ENCODE assay signal across 8 cellular contexts in the genomic region with DNA sequence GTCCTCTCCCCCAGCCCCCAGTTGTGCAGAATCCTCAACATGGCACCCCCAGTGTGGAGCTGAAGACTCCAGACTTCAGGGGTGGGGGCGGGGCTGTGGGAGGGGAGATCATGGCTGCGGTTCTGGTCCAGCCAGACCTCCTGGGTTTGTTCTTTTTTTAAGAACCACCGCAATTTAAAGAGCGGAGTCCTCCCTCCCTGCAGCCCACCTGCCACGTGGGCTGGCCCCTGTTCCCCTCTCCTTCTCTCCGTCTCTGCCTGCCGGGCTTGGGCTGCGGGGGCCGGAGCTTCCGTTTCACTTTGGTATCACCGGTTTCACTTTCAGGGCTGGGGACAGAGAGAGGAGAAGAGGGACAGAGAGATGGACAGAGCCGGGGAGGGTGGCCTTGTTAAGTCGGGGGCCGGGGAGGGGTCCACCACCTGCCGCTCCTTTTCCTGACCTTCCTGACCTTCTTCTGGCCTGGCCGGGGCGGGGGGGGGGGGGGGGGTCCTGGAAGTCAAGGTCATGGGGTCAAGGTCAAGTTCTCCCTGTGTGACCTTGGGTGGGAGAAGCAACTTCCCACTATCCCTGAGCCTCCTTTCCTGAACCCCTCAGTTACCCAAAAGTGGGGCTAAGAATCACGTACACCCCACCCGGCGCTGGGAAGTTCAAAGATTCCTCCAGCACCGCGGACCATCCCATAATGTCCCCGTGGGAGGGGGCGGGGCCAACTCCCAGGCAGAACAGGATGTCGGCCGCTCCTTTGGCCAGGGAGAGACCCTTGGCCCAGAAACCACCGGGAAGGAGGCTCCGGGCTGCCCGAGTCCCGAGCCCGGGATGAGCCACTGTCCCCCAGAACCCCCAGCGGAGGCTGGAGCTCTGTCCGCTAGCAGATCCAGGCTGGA. TPM values are rescaled to one million over a fixed set of nuclear protein-coding genes. Genes with fewer than 3 reads are reported as not detected.
DNase-seq lines count a peak whose midpoint lies in the region; ATAC-seq and TF ChIP-seq lines count a peak whose summit lies in the region.

No MANE protein-coding gene starts in this region.

- intact Hi-C loops in ascending aorta (cut with DNase I) = no loop called here

- no peaks in the 10 kb centered on the region for H3K36me3 ChIP-seq in ascending aorta

- TF ChIP-seq POLR2A in GM10847 (IDR thresholded peaks at IDR 0.05; ENCODE audit: extremely low read depth, insufficient read length) = peak; percentile 45

- peak overlapping the region; percentile 68 to 69 for H3K4me3 ChIP-seq in ascending aorta

- TF ChIP-seq CTCF in ascending aorta (IDR thresholded peaks at IDR 0.05) = no peak

- H3K4me1 ChIP-seq in ascending aorta = peaks cover 0 to 9% of the 10 kb centered on the region in 2 donors

- no peaks in the 10 kb centered on the region for H3K9me3 ChIP-seq in ascending aorta

- ATAC-seq in left lobe of liver (peak; percentile 71), HG03097 (IDR thresholded peaks at IDR 0.05; ENCODE audit: low FRiP score, unreplicated experiment) (no peak), HG02623 (IDR thresholded peaks at IDR 0.05; ENCODE audit: unreplicated experiment) (no peak)

- H3K27ac ChIP-seq in ascending aorta = peak overlapping the region; percentile 29 to 31

- H3K27me3 ChIP-seq in ascending aorta = no peaks in the 10 kb centered on the region

- DNase-seq in NOMO-1 treated with dmso at 0.1 percent for 144 hours (lab: John Stamatoyannopoulos, UW; ENCODE audit: unreplicated experiment) (peak; percentile 38), ascending aorta (ENCODE audit: low spot score in 2 of 2) (no peak), left lobe of liver (ENCODE audit: low spot score) (peak; percentile 62), HPDE6-E6E7 (ENCODE audit: extremely low spot score) (no peak)
- DNase-seq in stimulated activated naive CD4-positive, alpha-beta T cell treated with Interleukin-2 at 50 U/mL for 16 hours (lab: John Stamatoyannopoulos, UW) = peak; percentile 42

RNA-seq across cellular contexts. Expression of a gene that starts 11.3 kb away (rescaled TPM):
- total RNA-seq in ascending aorta (76.4 TPM), left lobe of liver (33.3 TPM)

RNA-seq across cellular contexts. Expression of a gene that starts 45.9 kb away (rescaled TPM):
- 155 TPM for total RNA-seq in ascending aorta
- total RNA-seq in left lobe of liver = 63.1 TPM

Comparison
In these comparisons a context has a peak if more than half of its experiments do, and no peak if none do; other contexts are left out.
1. DNase-seq: peak in NOMO-1 treated with dmso at 0.1 percent for 144 hours (single experiment), left lobe of liver (single experiment) and stimulated activated naive CD4-positive, alpha-beta T cell treated with Interleukin-2 at 50 U/mL for 16 hours (single experiment); none in ascending aorta (0 of 2) and HPDE6-E6E7 (single experiment).